Comparison of ENCODE assay signal across 2 cellular contexts in the genomic region with DNA sequence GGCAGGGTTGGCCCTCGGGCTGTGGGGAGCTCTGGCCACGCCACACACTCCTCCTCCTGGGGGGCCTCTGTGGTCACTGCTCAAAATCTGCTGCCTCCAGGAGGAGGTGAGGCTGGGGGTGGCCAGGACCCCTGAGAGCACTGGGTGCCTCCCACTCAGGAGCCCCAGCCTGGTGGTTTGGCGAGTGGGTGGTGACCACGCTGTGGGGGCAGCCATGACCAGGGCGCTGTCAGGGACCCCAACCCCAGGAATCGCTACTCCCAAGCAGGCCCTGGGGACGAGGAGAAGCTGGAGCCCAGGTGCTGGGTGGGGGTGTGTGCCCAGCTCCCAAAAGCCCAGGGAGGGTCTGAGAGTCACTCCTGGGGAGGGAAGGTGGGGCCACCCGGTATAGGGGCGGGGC.
TF ChIP-seq lines count a peak whose summit lies in the region.

No MANE protein-coding gene starts in this region.

TF ChIP-seq in IMR-90, 13 proteins besides CTCF, POLR2A, EP300 and RAD21:
- TF ChIP-seq SMC3 (IDR thresholded peaks at IDR 0.05; ENCODE audit: low read depth, low read length): no peak
- no peak for TF ChIP-seq CEBPB (IDR thresholded peaks at IDR 0.05; ENCODE audit: low read depth, low read length)
- TF ChIP-seq, protein P1, sequence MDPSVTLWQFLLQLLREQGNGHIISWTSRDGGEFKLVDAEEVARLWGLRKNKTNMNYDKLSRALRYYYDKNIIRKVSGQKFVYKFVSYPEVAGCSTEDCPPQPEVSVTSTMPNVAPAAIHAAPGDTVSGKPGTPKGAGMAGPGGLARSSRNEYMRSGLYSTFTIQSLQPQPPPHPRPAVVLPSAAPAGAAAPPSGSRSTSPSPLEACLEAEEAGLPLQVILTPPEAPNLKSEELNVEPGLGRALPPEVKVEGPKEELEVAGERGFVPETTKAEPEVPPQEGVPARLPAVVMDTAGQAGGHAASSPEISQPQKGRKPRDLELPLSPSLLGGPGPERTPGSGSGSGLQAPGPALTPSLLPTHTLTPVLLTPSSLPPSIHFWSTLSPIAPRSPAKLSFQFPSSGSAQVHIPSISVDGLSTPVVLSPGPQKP (IDR thresholded peaks at IDR 0.05; ENCODE audit: borderline replicate concordance, low read depth, low read length): no peak
- TF ChIP-seq MAFK (IDR thresholded peaks at IDR 0.05; ENCODE audit: low read depth, low read length): no peak
- TF ChIP-seq FOS (IDR thresholded peaks at IDR 0.05; ENCODE audit: low read depth, low read length): no peak
- TF ChIP-seq MXI1 (IDR thresholded peaks at IDR 0.05; ENCODE audit: borderline replicate concordance, low read depth, low read length): no peak
- TF ChIP-seq NFE2L2 (IDR thresholded peaks at IDR 0.05; ENCODE audit: low read depth, low read length): no peak
- TF ChIP-seq CHD1 (IDR thresholded peaks at IDR 0.05; ENCODE audit: low read depth, low read length): no peak
- no peak for TF ChIP-seq BHLHE40 (IDR thresholded peaks at IDR 0.05; ENCODE audit: low read depth, low read length)
- TF ChIP-seq, protein P2, sequence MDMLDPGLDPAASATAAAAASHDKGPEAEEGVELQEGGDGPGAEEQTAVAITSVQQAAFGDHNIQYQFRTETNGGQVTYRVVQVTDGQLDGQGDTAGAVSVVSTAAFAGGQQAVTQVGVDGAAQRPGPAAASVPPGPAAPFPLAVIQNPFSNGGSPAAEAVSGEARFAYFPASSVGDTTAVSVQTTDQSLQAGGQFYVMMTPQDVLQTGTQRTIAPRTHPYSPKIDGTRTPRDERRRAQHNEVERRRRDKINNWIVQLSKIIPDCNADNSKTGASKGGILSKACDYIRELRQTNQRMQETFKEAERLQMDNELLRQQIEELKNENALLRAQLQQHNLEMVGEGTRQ (IDR thresholded peaks at IDR 0.05; ENCODE audit: low read depth, low read length): no peak
- no peak for TF ChIP-seq RFX5 (IDR thresholded peaks at IDR 0.05; ENCODE audit: low read depth, low read length)

TF ChIP-seq in GM12878, 131 proteins besides CTCF, POLR2A, EP300 and RAD21:
- TF ChIP-seq SIN3A (IDR thresholded peaks at IDR 0.05; ENCODE audit: low read depth, low read length) (no peak), ZZZ3 (IDR thresholded peaks at IDR 0.05; ENCODE audit: control insufficient read depth, insufficient read length, low read depth) (no peak), GABPA (IDR thresholded peaks at IDR 0.05; ENCODE audit: low read depth) (no peak), FOXM1 (IDR thresholded peaks at IDR 0.05; ENCODE audit: low read depth, low read length) (no peak), BACH1 (IDR thresholded peaks at IDR 0.05; ENCODE audit: borderline replicate concordance) (no peak), ETV6 (conservative IDR thresholded peaks at IDR 0.05 in 1 of 2, IDR thresholded peaks at IDR 0.05 in 1 of 2; ENCODE audit: borderline replicate concordance in 1 of 2, low read depth in 1 of 2) (no peak), SUPT20H (IDR thresholded peaks at IDR 0.05; ENCODE audit: borderline replicate concordance, control insufficient read depth, low read depth, low read length) (no peak), POU2F2 (IDR thresholded peaks at IDR 0.05; ENCODE audit: borderline replicate concordance, low read depth, low read length) (no peak), NBN (IDR thresholded peaks at IDR 0.05) (no peak)
